Comparison of ENCODE assay signal across 15 cellular contexts in the genomic region with DNA sequence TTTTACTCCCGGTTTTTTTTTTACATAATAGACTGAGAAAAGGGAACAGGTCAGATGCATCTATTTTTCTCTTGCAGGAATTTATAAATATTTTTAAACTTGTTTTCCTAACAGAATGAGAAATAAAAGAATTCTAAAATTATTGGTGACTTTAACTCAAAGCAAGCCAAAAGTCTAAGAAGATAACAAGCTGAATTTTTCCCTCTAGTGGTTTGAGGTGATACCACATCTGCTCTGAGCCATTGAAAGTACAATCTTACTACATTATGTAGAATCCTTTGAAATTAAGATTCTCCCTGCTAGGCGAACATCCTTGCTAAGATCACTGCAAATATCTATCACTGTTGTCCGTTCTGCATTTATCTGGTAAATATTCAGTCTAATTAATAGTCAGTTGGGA. TPM values are rescaled to one million over a fixed set of nuclear protein-coding genes. Genes with fewer than 3 reads are reported as not detected.
DNase-seq lines count a peak whose midpoint lies in the region; ATAC-seq and TF ChIP-seq lines count a peak whose summit lies in the region.
"Had no signal": no experiment of that assay in that cellular context is flagged by ENCODE, and none has a peak within 500 bp of the region (broad histone marks: within the 10 kb centered on the region; RNA-seq: fewer than 3 reads in every experiment).

No MANE protein-coding gene starts in this region.

- ATAC-seq in GM18505 (IDR thresholded peaks at IDR 0.05; ENCODE audit: unreplicated experiment), result no peak

- H3K4me3 ChIP-seq in NB4 (ENCODE audit: low read depth, low read length) (no peak overlapping the region), neural progenitor cell (no peak overlapping the region), prostate gland (no peak overlapping the region)

- H3K27me3 ChIP-seq in neural progenitor cell, result no peaks in the 10 kb centered on the region
- no peaks in the 10 kb centered on the region for H3K27me3 ChIP-seq in prostate gland (replicated peaks; ENCODE audit: insufficient read depth)

- TF ChIP-seq POLR2A in NB4 (IDR thresholded peaks at IDR 0.05; ENCODE audit: extremely low read depth, insufficient read length) (no peak), GM18505 (IDR thresholded peaks at IDR 0.05; ENCODE audit: borderline replicate concordance, extremely low read depth, insufficient read depth, insufficient read length) (no peak), prostate gland (IDR thresholded peaks at IDR 0.05) (no peak)

- no peak overlapping the region for H3K27ac ChIP-seq in neural progenitor cell
- no peak overlapping the region for H3K27ac ChIP-seq in prostate gland

- no peak overlapping the region for H3K9ac ChIP-seq in neural progenitor cell

- no peaks in the 10 kb centered on the region for H3F3A ChIP-seq in neural progenitor cell (ENCODE audit: low read depth)

- H3K4me1 ChIP-seq in neural progenitor cell, result no peaks in the 10 kb centered on the region
- no peaks in the 10 kb centered on the region for H3K4me1 ChIP-seq in prostate gland (replicated peaks)

- peaks cover 5% of the 10 kb centered on the region for H3K4me1 Mint-ChIP-seq in neural progenitor cell

- H3K36me3 Mint-ChIP-seq in neural progenitor cell, result no peaks in the 10 kb centered on the region

- intact Hi-C loops in prostate gland (cut with DNase I), result no loop called here

- peak; percentile 52 for DNase-seq in ELR (ENCODE audit: low read depth)
- DNase-seq in NB4 (ENCODE audit: low read depth), result no peak
- DNase-seq in dedifferentiated amniotic fluid mesenchymal stem cell (ENCODE audit: extremely low spot score), result peak; percentile 29
- DNase-seq in neural progenitor cell (ENCODE audit: low spot score), result peak; percentile 13
- no peak for DNase-seq in activated CD8-positive, alpha-beta memory T cell treated with anti-CD3 and anti-CD28 coated beads, Interleukin-2, amount 50 U/mL, for 4 hours
- no peak for DNase-seq in NCI-H1105 treated with DMSO at 0.1 percent for 48 hours (lab: John Stamatoyannopoulos, UW)
- no peak for DNase-seq in prostate gland (ENCODE audit: low spot score)
- DNase-seq: amniotic stem cell; DMS153; kidney glomerular epithelial cell; NCI-H1436; stimulated activated naive CD4-positive, alpha-beta T cell; T-helper 2 cell had no signal

- no peak overlapping the region for H3K27ac Mint-ChIP-seq in neural progenitor cell

- H3K79me2 ChIP-seq in neural progenitor cell (ENCODE audit: low read depth), result no peaks in the 10 kb centered on the region

- H3K27me3 Mint-ChIP-seq in neural progenitor cell (ENCODE audit: insufficient read depth, low read depth), result no peaks in the 10 kb centered on the region

- H3K4me2 ChIP-seq in neural progenitor cell, result no peak overlapping the region

- H4K20me1 ChIP-seq in neural progenitor cell (ENCODE audit: low read depth), result no peaks in the 10 kb centered on the region

- WGBS in prostate gland, result 74% methylated on average over 3 of the region's 3 CpGs

- no peak overlapping the region for H2AFZ ChIP-seq in neural progenitor cell (replicated peaks)

- peak; percentile 4 for TF ChIP-seq CTCF in NB4 (IDR thresholded peaks at IDR 0.05; ENCODE audit: low read depth, low read length)
- peak; percentile 56 for TF ChIP-seq CTCF in neural progenitor cell (IDR thresholded peaks at IDR 0.05)
- no peak for TF ChIP-seq CTCF in prostate gland (IDR thresholded peaks at IDR 0.05)

- H3K36me3 ChIP-seq in neural progenitor cell (no peaks in the 10 kb centered on the region), prostate gland (no peaks in the 10 kb centered on the region)

- H3K9me3 Mint-ChIP-seq in neural progenitor cell, result peaks cover 4% of the 10 kb centered on the region

- H3K4me3 Mint-ChIP-seq in neural progenitor cell, result no peak overlapping the region

- no peaks in the 10 kb centered on the region for H3K9me3 ChIP-seq in neural progenitor cell (ENCODE audit: low read depth)
- H3K9me3 ChIP-seq in prostate gland, result no peaks in the 10 kb centered on the region

RNA-seq across cellular contexts. Expression of gene STMND1, which starts 10.7 kb away (rescaled TPM):
- total RNA-seq in neural progenitor cell (ENCODE audit: low replicate concordance), result not detected in 2 replicates
- 10 to 100 TPM in 1 of 2 donors, not detected in 1; 15.6 TPM for total RNA-seq in prostate gland
- total RNA-seq: activated CD8-positive, alpha-beta memory T cell treated with anti-CD3 and anti-CD28 coated beads for 36 hours had no signal

Comparison
In these comparisons a context has a peak if more than half of its experiments do, and no peak if none do; other contexts are left out.
1. DNase-seq: peak in ELR (single experiment), dedifferentiated amniotic fluid mesenchymal stem cell (single experiment) and neural progenitor cell (single experiment); none in NB4 (single experiment), activated CD8-positive, alpha-beta memory T cell treated with anti-CD3 and anti-CD28 coated beads, Interleukin-2, amount 50 U/mL, for 4 hours (single experiment), NCI-H1105 treated with DMSO at 0.1 percent for 48 hours (single experiment) and prostate gland (single experiment).
2. CTCF ChIP-seq: peak in NB4 (single experiment) and neural progenitor cell (single experiment); none in prostate gland (0 of 4).